2 cellular contexts compared by ENCODE assay signal in genomic region chr16:67672306-67672705, GRCh38.
TF ChIP-seq lines count a peak whose summit lies in the region.

No MANE protein-coding gene starts in this region.

TF ChIP-seq in HCT116, 20 proteins besides CTCF, POLR2A, EP300 and RAD21:
- TF ChIP-seq, protein P1, sequence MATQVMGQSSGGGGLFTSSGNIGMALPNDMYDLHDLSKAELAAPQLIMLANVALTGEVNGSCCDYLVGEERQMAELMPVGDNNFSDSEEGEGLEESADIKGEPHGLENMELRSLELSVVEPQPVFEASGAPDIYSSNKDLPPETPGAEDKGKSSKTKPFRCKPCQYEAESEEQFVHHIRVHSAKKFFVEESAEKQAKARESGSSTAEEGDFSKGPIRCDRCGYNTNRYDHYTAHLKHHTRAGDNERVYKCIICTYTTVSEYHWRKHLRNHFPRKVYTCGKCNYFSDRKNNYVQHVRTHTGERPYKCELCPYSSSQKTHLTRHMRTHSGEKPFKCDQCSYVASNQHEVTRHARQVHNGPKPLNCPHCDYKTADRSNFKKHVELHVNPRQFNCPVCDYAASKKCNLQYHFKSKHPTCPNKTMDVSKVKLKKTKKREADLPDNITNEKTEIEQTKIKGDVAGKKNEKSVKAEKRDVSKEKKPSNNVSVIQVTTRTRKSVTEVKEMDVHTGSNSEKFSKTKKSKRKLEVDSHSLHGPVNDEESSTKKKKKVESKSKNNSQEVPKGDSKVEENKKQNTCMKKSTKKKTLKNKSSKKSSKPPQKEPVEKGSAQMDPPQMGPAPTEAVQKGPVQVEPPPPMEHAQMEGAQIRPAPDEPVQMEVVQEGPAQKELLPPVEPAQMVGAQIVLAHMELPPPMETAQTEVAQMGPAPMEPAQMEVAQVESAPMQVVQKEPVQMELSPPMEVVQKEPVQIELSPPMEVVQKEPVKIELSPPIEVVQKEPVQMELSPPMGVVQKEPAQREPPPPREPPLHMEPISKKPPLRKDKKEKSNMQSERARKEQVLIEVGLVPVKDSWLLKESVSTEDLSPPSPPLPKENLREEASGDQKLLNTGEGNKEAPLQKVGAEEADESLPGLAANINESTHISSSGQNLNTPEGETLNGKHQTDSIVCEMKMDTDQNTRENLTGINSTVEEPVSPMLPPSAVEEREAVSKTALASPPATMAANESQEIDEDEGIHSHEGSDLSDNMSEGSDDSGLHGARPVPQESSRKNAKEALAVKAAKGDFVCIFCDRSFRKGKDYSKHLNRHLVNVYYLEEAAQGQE (IDR thresholded peaks at IDR 0.05; ENCODE audit: low read depth): no peak
- TF ChIP-seq ZNF274 (IDR thresholded peaks at IDR 0.05; ENCODE audit: low read depth, low read length): no peak
- no peak for TF ChIP-seq FOSL1 (IDR thresholded peaks at IDR 0.05; ENCODE audit: low read depth)
- no peak for TF ChIP-seq MAX (IDR thresholded peaks at IDR 0.05)

TF ChIP-seq in HepG2, 621 proteins besides CTCF, POLR2A, EP300 and RAD21:
- TF ChIP-seq ZFY (CRISPR knock-in tag; IDR thresholded peaks at IDR 0.05) (0 out of 2 replicates have a peak, but pooled peaks have one; percentile 1), ZNF570 (CRISPR knock-in tag; IDR thresholded peaks at IDR 0.05; ENCODE audit: borderline replicate concordance) (no peak)
